Comparison of ENCODE assay signal across 1 cellular context in genomic region chr21:44938976-44939531, GRCh38.
TF ChIP-seq lines count a peak whose summit lies in the region.

No MANE protein-coding gene starts in this region.

TF ChIP-seq in GM12878, 131 proteins besides CTCF, POLR2A, EP300 and RAD21 (continued from another document):
- TF ChIP-seq, protein P1, sequence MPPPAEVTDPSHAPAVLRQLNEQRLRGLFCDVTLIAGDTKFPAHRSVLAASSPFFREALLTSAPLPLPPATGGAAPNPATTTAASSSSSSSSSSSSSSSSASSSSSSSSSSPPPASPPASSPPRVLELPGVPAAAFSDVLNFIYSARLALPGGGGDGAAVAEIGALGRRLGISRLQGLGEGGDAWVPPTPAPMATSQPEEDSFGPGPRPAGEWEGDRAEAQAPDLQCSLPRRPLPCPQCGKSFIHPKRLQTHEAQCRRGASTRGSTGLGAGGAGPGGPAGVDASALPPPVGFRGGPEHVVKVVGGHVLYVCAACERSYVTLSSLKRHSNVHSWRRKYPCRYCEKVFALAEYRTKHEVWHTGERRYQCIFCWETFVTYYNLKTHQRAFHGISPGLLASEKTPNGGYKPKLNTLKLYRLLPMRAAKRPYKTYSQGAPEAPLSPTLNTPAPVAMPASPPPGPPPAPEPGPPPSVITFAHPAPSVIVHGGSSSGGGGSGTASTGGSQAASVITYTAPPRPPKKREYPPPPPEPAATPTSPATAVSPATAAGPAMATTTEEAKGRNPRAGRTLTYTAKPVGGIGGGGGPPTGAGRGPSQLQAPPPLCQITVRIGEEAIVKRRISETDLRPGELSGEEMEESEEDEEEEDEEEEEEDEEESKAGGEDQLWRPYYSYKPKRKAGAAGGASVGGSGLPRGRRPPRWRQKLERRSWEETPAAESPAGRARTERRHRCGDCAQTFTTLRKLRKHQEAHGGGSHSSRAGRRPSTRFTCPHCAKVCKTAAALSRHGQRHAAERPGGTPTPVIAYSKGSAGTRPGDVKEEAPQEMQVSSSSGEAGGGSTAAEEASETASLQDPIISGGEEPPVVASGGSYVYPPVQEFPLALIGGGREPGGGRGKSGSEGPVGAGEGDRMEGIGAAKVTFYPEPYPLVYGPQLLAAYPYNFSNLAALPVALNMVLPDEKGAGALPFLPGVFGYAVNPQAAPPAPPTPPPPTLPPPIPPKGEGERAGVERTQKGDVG (CRISPR knock-in tag; IDR thresholded peaks at IDR 0.05), result no peak
